In genomic region chr6:160058603-160059215, GRCh38 we compare ENCODE assay signal across 27 cellular contexts.
"Had no signal": no experiment of that assay in that cellular context is flagged by ENCODE, and none has a peak within 500 bp of the region (broad histone marks: within the 10 kb centered on the region; RNA-seq: fewer than 3 reads in every experiment).

No MANE protein-coding gene starts in this region.

- H3K27ac Mint-ChIP-seq: activated CD4-positive, alpha-beta T cell treated with anti-CD3 and anti-CD28 coated beads, Interleukin-2, amount 10 ng/mL, durations not matched to agents 24 days and 14 days; activated CD8-positive, alpha-beta T cell treated with anti-CD3 and anti-CD28 coated beads for 36 hours; activated naive CD8-positive, alpha-beta T cell; activated T-helper 2 cell treated with anti-CD3 and anti-CD28 coated beads, Interferon-gamma antibody, Interleukin-2, Interleukin-4, amounts not matched to agents 10 μg/mL and 5 μg/mL and 100 μg/mL, durations not matched to agents 14 hours and 24 hours and 36 hours; brain; naive B cell had no signal

- H3K27me3 ChIP-seq: cardiac muscle cell, ovary, testis had no signal

- H3K27ac ChIP-seq: cardiac muscle cell, left ventricle myocardium inferior, ovary, testis, WERI-Rb-1 had no signal

- H3K4me1 ChIP-seq: left ventricle myocardium inferior, testis had no signal

- H3K9me3 Mint-ChIP-seq: activated CD4-positive, alpha-beta T cell treated with anti-CD3 and anti-CD28 coated beads, Interleukin-2, amount 10 ng/mL, durations not matched to agents 24 days and 14 days; activated CD8-positive, alpha-beta T cell treated with anti-CD3 and anti-CD28 coated beads for 36 hours; activated T-helper 2 cell treated with anti-CD3 and anti-CD28 coated beads, Interferon-gamma antibody, Interleukin-2, Interleukin-4, amounts not matched to agents 10 μg/mL and 5 μg/mL and 100 μg/mL, durations not matched to agents 14 hours and 24 hours and 36 hours; brain; immature natural killer cell; T-helper 1 cell treated with Interleukin-12 subunit alpha and Interleukin-12 subunit beta and Interleukin-4 antibody, amounts not matched to agents 30 μg/mL and 1 μg/mL, for 36 hours had no signal

- H3K4me1 Mint-ChIP-seq: brain, naive B cell had no signal

- ATAC-seq: activated CD8-positive, alpha-beta T cell treated with anti-CD3 and anti-CD28 coated beads for 36 hours; right cardiac atrium; stimulated activated naive CD8-positive, alpha-beta T cell treated with anti-CD3 and anti-CD28 coated beads, Interleukin-15, Interleukin-2, amounts not matched to agents 100 U/mL and 50 U/mL, for 24 hours had no signal

- H3K9me3 ChIP-seq: left ventricle myocardium inferior, ovary, SK-N-SH, testis had no signal

- H3K4me3 Mint-ChIP-seq: activated CD4-positive, alpha-beta T cell treated with anti-CD3 and anti-CD28 coated beads, Interleukin-2, amount 10 ng/mL, durations not matched to agents 24 days and 14 days; activated CD8-positive, alpha-beta T cell treated with anti-CD3 and anti-CD28 coated beads for 36 hours; activated naive CD8-positive, alpha-beta T cell; brain; immature natural killer cell; naive B cell; T-helper 1 cell treated with Interleukin-12 subunit alpha and Interleukin-12 subunit beta and Interleukin-4 antibody, amounts not matched to agents 30 μg/mL and 1 μg/mL, for 36 hours had no signal

- DNase-seq: activated CD4-positive, alpha-beta T cell treated with anti-CD3 and anti-CD28 coated beads, Interleukin-2, amount 10 ng/mL, durations not matched to agents 24 days and 14 days; activated CD4-positive, CD25-positive, alpha-beta regulatory T cell treated with anti-CD3 and anti-CD28 coated beads, Interleukin-2, amount 50 U/mL, for 72 hours; activated CD8-positive, alpha-beta T cell treated with anti-CD3 and anti-CD28 coated beads for 36 hours; activated naive CD4-positive, alpha-beta T cell treated with Interleukin-2 at 50 U/mL for 16 hours; activated T-cell treated with anti-CD3 and anti-CD28 coated beads, Interleukin-2, amount 50 U/mL, for 48 hours; anterior cingulate cortex; head of caudate nucleus; hypothalamus; immature natural killer cell; left ventricle myocardium inferior; naive B cell; ovary; right cardiac atrium; SK-N-SH; stimulated activated CD4-positive, alpha-beta T cell treated with anti-CD3 and anti-CD28 coated beads, Interleukin-12 subunit alpha, Interleukin-12 subunit beta, amount 100 ng/mL, for 4 hours; stimulated activated CD4-positive, alpha-beta T cell treated with anti-CD3 and anti-CD28 coated beads, Interleukin-4, amount 100 ng/mL, for 1 hour; stimulated activated naive CD8-positive, alpha-beta T cell treated with anti-CD3 and anti-CD28 coated beads, Interleukin-15, Interleukin-2, amounts not matched to agents 100 U/mL and 50 U/mL, for 24 hours; SW 1271; T1000; testis; trophoblast cell; WERI-Rb-1 had no signal

- H3K4me3 ChIP-seq: cardiac muscle cell, left ventricle myocardium inferior, ovary, testis had no signal

- H3K27me3 Mint-ChIP-seq: activated CD4-positive, alpha-beta T cell treated with anti-CD3 and anti-CD28 coated beads, Interleukin-2, amount 10 ng/mL, durations not matched to agents 24 days and 14 days; activated CD8-positive, alpha-beta T cell treated with anti-CD3 and anti-CD28 coated beads for 36 hours; activated naive CD8-positive, alpha-beta T cell; naive B cell had no signal

- H3K36me3 ChIP-seq: ovary had no signal
